12 cellular contexts compared by ENCODE assay signal in the genomic region with DNA sequence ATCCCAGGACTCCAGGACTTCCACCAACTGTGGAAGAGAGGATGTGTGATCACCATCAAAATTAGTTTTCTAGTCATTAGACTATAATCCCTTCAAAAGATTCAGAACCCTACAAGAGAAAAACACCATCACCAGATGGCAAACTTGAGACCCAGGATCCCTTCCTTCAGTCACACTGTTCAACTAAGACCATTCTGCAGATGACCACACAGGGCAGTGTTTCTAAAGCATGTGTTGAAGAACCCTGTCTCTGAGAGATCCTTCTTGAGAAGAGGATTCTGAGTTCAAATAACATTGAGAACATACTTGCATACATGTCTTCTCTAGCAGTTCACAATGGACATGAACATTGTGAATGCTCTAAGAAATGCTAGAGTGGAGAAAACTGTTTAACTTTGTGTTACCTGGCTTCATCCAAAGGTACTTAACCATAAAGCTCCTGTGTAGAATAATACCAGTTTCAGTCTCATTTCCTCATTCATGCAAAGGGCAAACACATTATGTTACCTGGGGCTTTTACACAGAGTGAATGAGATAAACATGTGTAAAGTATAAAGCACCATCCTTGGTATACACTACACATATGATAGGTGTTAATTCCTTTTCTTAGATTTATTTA. TPM values are rescaled to one million over a fixed set of nuclear protein-coding genes. Genes with fewer than 3 reads are reported as not detected.
DNase-seq lines count a peak whose midpoint lies in the region; ATAC-seq, FAIRE-seq and TF ChIP-seq lines count a peak whose summit lies in the region.
"Had no signal": no experiment of that assay in that cellular context is flagged by ENCODE, and none has a peak within 500 bp of the region (broad histone marks: within the 10 kb centered on the region; RNA-seq: fewer than 3 reads in every experiment).

No MANE protein-coding gene starts in this region.

- FAIRE-seq in pancreas (lab: Jason Lieb, UNC), result no peak

- peaks cover 0 to 3% (median 0%) of the 10 kb centered on the region in 3 donors for H3K4me1 ChIP-seq in pancreas

- no peak overlapping the region for H3K4me3 ChIP-seq in AG09309 (ENCODE audit: control insufficient read depth, low read depth, low read length)
- no peak overlapping the region for H3K4me3 ChIP-seq in foreskin fibroblast (ENCODE audit: low read depth in 1 of 2, low read length in 2 of 2)
- no peak overlapping the region for H3K4me3 ChIP-seq in pancreas
- H3K4me3 ChIP-seq: spleen had no signal

- H3K36me3 ChIP-seq in pancreas, result no peaks in the 10 kb centered on the region
- H3K36me3 ChIP-seq: spleen had no signal

- no peak overlapping the region for H3K4me3 Mint-ChIP-seq in HFFc6
- H3K4me3 Mint-ChIP-seq: stimulated activated naive CD8-positive, alpha-beta T cell treated with anti-CD3 and anti-CD28 coated beads, Interleukin-15, amount 100 ng/mL, for 72 hours had no signal

- no peaks in the 10 kb centered on the region for H3K27me3 ChIP-seq in pancreas

- peaks cover 15% of the 10 kb centered on the region for H3K4me1 Mint-ChIP-seq in HFFc6 (ENCODE audit: low read depth)

- DNase-seq in AG09309 (ENCODE audit: low read depth) (no peak), foreskin fibroblast (no peak), pancreas (no peak), SK-N-DZ (ENCODE audit: low spot score) (no peak), HFFc6 (no peak)
- DNase-seq: NCI-H446; spleen; stimulated activated naive CD8-positive, alpha-beta T cell treated with anti-CD3 and anti-CD28 coated beads, Interleukin-15, amount 100 ng/mL, for 72 hours had no signal

- intact Hi-C loops in pancreas (cut with DNase I), result no loop called here

- H3K36me3 Mint-ChIP-seq in HFFc6 (ENCODE audit: low read depth), result no peaks in the 10 kb centered on the region

- H3K9me3 Mint-ChIP-seq in HFFc6, result no peaks in the 10 kb centered on the region
- H3K9me3 Mint-ChIP-seq: stimulated activated naive CD8-positive, alpha-beta T cell treated with anti-CD3 and anti-CD28 coated beads, Interleukin-15, amount 100 ng/mL, for 72 hours had no signal

- TF ChIP-seq CTCF in AG09309 (IDR thresholded peaks at IDR 0.05; ENCODE audit: control insufficient read depth, insufficient read depth, low read depth, low read length, missing control alignments) (peak; percentile 1), foreskin fibroblast (IDR thresholded peaks at IDR 0.05; ENCODE audit: low read depth, low read length) (no peak), pancreas (IDR thresholded peaks at IDR 0.05) (no peak), HFFc6 (IDR thresholded peaks at IDR 0.05) (no peak)

- H3K27ac ChIP-seq in pancreas, result no peak overlapping the region
- H3K27ac ChIP-seq: spleen had no signal

- ATAC-seq in GM19025 (IDR thresholded peaks at IDR 0.05; ENCODE audit: low read depth, unreplicated experiment) (peak; percentile 72), HG02642 (IDR thresholded peaks at IDR 0.05; ENCODE audit: poor library complexity, unreplicated experiment) (peak; percentile 77), HG03460 (IDR thresholded peaks at IDR 0.05; ENCODE audit: unreplicated experiment) (peak; percentile 72), pancreas (no peak)
- ATAC-seq: stimulated activated naive CD8-positive, alpha-beta T cell treated with anti-CD3 and anti-CD28 coated beads, Interleukin-15, amount 100 ng/mL, for 72 hours had no signal

- H3K27me3 Mint-ChIP-seq in HFFc6 (ENCODE audit: insufficient read depth), result peaks cover 31% of the 10 kb centered on the region

- no peaks in the 10 kb centered on the region for H3K9me3 ChIP-seq in pancreas
- H3K9me3 ChIP-seq: spleen had no signal

- H3K27ac Mint-ChIP-seq in HFFc6, result no peak overlapping the region
- H3K27ac Mint-ChIP-seq: stimulated activated naive CD8-positive, alpha-beta T cell treated with anti-CD3 and anti-CD28 coated beads, Interleukin-15, amount 100 ng/mL, for 72 hours had no signal

RNA-seq across cellular contexts. Expression of gene ADGRG7, which starts 2.4 kb away (rescaled TPM):
- under 1 TPM in 1 of 6 donors, not detected in 5; 0.12 TPM for total RNA-seq in pancreas
- polyA plus RNA-seq in pancreas, result not detected
- polyA plus RNA-seq in SK-N-DZ (2014; cell fraction: cytosol; rRNA removed), result not detected in 2 replicates
- polyA plus RNA-seq in SK-N-DZ (2014; cell fraction: nucleus; rRNA removed), result 0.09 TPM in 1 of 2 replicates, not detected in the other
- total RNA-seq in HFFc6 (2021; fragmentation: NEBNext Ultra II Directional; extraction: Animal tissue kit (Norgen Biotek cat#: 25700)), result not detected
- total RNA-seq: glomerular endothelial cell, spleen had no signal
- polyA plus RNA-seq: spleen had no signal

Comparison
In these comparisons a context has a peak if more than half of its experiments do, and no peak if none do; other contexts are left out.
1. ATAC-seq: peak in GM19025 (single experiment), HG02642 (single experiment) and HG03460 (single experiment); none in pancreas (0 of 4).